12 cellular contexts compared by ENCODE assay signal in the genomic region with DNA sequence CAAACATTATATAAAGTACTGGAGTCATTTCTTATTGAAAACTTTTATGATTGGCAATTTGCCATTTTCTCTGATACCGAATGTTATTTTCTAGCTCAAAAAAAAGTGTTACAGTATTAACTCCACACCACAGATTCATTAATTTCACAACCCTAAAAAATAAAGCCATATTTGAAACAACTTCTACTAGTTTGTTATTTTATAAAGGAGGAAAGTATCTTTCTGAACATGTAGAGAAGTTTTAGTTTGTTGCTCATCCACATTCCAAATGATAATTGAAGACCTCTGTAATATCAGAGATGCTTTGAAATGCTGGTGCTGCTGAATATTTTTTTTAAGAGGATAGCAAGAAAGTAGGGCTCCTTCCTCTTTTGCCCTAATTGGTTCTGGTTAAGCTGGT. TPM values are rescaled to one million over a fixed set of nuclear protein-coding genes. Genes with fewer than 3 reads are reported as not detected.
DNase-seq lines count a peak whose midpoint lies in the region; ATAC-seq and TF ChIP-seq lines count a peak whose summit lies in the region.
"Had no signal": no experiment of that assay in that cellular context is flagged by ENCODE, and none has a peak within 500 bp of the region (broad histone marks: within the 10 kb centered on the region; RNA-seq: fewer than 3 reads in every experiment).

No MANE protein-coding gene starts in this region.

- TF ChIP-seq CTCF in neural crest cell (conservative IDR thresholded peaks at IDR 0.05), result no peak
- no peak for TF ChIP-seq CTCF in upper lobe of right lung (IDR thresholded peaks at IDR 0.05)

- peak overlapping the region; percentile 84 for H3K4me3 Mint-ChIP-seq in neural crest cell
- H3K4me3 Mint-ChIP-seq: T-helper 1 cell treated with Interleukin-12 subunit alpha and Interleukin-12 subunit beta and Interleukin-4 antibody, amounts not matched to agents 30 μg/mL and 1 μg/mL, for 36 hours had no signal

- peaks cover 7% of the 10 kb centered on the region for H3K4me1 Mint-ChIP-seq in neural crest cell

- H3K36me3 Mint-ChIP-seq in neural crest cell (ENCODE audit: low read depth), result no peaks in the 10 kb centered on the region

- intact Hi-C loops in upper lobe of right lung (cut with DNase I), result no loop called here

- peak overlapping the region; percentile 72 for H3K4me3 ChIP-seq in MG63
- H3K4me3 ChIP-seq in ectodermal cell (ENCODE audit: insufficient read depth, low read depth, low read length), result peak overlapping the region; percentile 66
- peak overlapping the region; percentile 57 for H3K4me3 ChIP-seq in upper lobe of right lung

- H3K9me3 Mint-ChIP-seq in neural crest cell, result no peaks in the 10 kb centered on the region
- H3K9me3 Mint-ChIP-seq: T-helper 1 cell treated with Interleukin-12 subunit alpha and Interleukin-12 subunit beta and Interleukin-4 antibody, amounts not matched to agents 30 μg/mL and 1 μg/mL, for 36 hours had no signal

- no peaks in the 10 kb centered on the region for H3K27me3 ChIP-seq in MG63
- H3K27me3 ChIP-seq in ectodermal cell (ENCODE audit: control insufficient read depth, insufficient read depth, low read length, poor library complexity, severe bottlenecking), result peaks cover 14% of the 10 kb centered on the region
- H3K27me3 ChIP-seq in upper lobe of right lung, result peaks cover 8% of the 10 kb centered on the region

- no peak for DNase-seq in MG63
- DNase-seq in neural crest cell (ENCODE audit: low read depth, low spot score), result no peak
- DNase-seq in upper lobe of right lung, result no peak
- no peak for DNase-seq in stimulated activated CD4-positive, alpha-beta T cell treated with anti-CD3 and anti-CD28 coated beads, Interleukin-2, amount 100 ng/mL, for 24 hours
- no peak for DNase-seq in GM19240 (ENCODE audit: insufficient read length, low spot score)
- no peak for DNase-seq in cerebellum (ENCODE audit: low spot score)
- DNase-seq: activated naive CD4-positive, alpha-beta T cell treated with anti-CD3 and anti-CD28 coated beads, Interleukin-2, amount 50 U/mL, for 16 hours; DMS79; NCI-H2081 treated with DMSO at 0.1 percent for 48 hours had no signal

- H3K9me3 ChIP-seq in MG63 (no peaks in the 10 kb centered on the region), ectodermal cell (ENCODE audit: control insufficient read depth, low read length) (no peaks in the 10 kb centered on the region), upper lobe of right lung (no peaks in the 10 kb centered on the region)

- no peak overlapping the region for H3K27ac Mint-ChIP-seq in neural crest cell (ENCODE audit: unreplicated experiment)
- H3K27ac Mint-ChIP-seq: T-helper 1 cell treated with Interleukin-12 subunit alpha and Interleukin-12 subunit beta and Interleukin-4 antibody, amounts not matched to agents 30 μg/mL and 1 μg/mL, for 36 hours had no signal

- H3K36me3 ChIP-seq in MG63 (peaks cover 6% of the 10 kb centered on the region), ectodermal cell (ENCODE audit: control insufficient read depth, insufficient read depth, low read length) (no peaks in the 10 kb centered on the region), upper lobe of right lung (no peaks in the 10 kb centered on the region)

- WGBS in ectodermal cell, 2 experiments, result 64% methylated on average over 1 of the region's 1 CpG; no CpG with 5 or more reads in 1 of the 2 experiments

- peaks cover 28% of the 10 kb centered on the region for H3K27me3 Mint-ChIP-seq in neural crest cell (ENCODE audit: low read depth)

- no peak overlapping the region for H3K27ac ChIP-seq in ectodermal cell (ENCODE audit: insufficient read depth, low read depth, low read length, poor library complexity, severe bottlenecking)
- peak overlapping the region; percentile 78 for H3K27ac ChIP-seq in upper lobe of right lung

- no peak for ATAC-seq in upper lobe of right lung

- H3K4me1 ChIP-seq in ectodermal cell (ENCODE audit: control insufficient read depth, insufficient read depth, low read length), result no peaks in the 10 kb centered on the region
- no peaks in the 10 kb centered on the region for H3K4me1 ChIP-seq in upper lobe of right lung

RNA-seq across cellular contexts. Expression of a gene that starts 2.0 kb away (rescaled TPM):
- total RNA-seq in MG63 (2014; rRNA removed; shearing (Covaris generic); ENCODE audit: low replicate concordance), result 11.7 and 13.4 TPM in 2 replicates
- 56.8 TPM for polyA plus RNA-seq in ectodermal cell (2013, experiment 1 of 4)
- 32.2 TPM for polyA plus RNA-seq in ectodermal cell (2013, experiment 2 of 4)
- polyA plus RNA-seq in ectodermal cell (2013, experiment 3 of 4), result 17.2 TPM
- polyA plus RNA-seq in ectodermal cell (2013, experiment 4 of 4), result 24.7 TPM
- total RNA-seq in neural crest cell (3.2 and 6.1 TPM in 2 replicates), upper lobe of right lung (61.5 TPM), cerebellum (2.5 TPM)
- total RNA-seq: dermis microvascular lymphatic vessel endothelial cell had no signal
